In the genomic region with DNA sequence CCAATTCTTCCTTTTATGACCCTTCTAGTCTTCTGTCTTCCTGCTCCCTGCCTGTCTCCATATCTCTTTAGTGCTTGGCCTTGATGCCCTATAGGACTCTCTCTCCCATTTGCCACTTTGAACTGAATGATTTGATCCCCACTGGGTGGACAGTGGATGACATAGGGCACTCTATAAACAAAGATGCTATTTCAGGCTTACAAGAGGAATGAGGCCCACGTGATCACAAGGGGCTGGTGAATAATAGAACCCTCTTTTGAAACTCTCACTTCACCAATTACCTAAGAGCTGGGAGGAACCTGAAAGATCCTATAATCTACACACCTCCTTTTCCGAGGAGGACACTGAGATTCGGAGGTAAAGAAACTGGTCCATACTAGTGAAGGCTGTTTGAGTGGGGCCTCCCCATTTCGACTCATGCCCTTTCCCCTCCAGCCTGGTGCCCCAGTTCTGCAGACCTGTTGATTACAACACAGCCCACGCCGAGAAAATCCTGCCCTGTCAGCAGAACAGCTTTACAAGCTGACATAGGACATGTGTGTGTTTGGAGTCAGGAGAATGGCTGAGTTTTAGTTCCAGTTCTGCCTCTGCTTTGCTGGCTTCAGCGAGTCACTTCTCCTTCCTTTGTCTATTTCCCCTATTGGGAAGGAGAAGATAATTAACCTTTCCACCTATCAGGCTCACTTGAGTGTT, we compare ENCODE assay signal across 11 cellular contexts.
A peak's percentile ranks its signal among the peaks of the same experiment; 100 is the strongest.
DNase-seq lines count a peak whose midpoint lies in the region; ATAC-seq, FAIRE-seq and TF ChIP-seq lines count a peak whose summit lies in the region.
"Had no signal": no experiment of that assay in that cellular context is flagged by ENCODE, and none has a peak within 500 bp of the region (broad histone marks: within the 10 kb centered on the region; RNA-seq: fewer than 3 reads in every experiment).

No MANE protein-coding gene starts in this region.

- H3K9me3 ChIP-seq in thymus (ENCODE audit: control insufficient read depth), result peaks cover 1% of the 10 kb centered on the region

- intact Hi-C loops in dorsolateral prefrontal cortex (cut with DNase I), result loop anchor here in 1 of 2 donors (5.0 kb wide), 1 partner anchor 75 kb away; no protein-coding TSS in a partner anchor

- H3K27ac ChIP-seq in dorsolateral prefrontal cortex, result peak overlapping the region in 56 of 59 donors; percentile 15 to 85 (median 68)
- H3K27ac ChIP-seq in thymus (ENCODE audit: low read depth), result peak overlapping the region; percentile 21

- no peak for FAIRE-seq in GM19239 (lab: Jason Lieb, UNC)
- FAIRE-seq: GM18507 had no signal

- H3K27me3 ChIP-seq in dorsolateral prefrontal cortex, result no peaks in the 10 kb centered on the region
- H3K27me3 ChIP-seq in thymus (ENCODE audit: control insufficient read depth, insufficient read depth), result no peaks in the 10 kb centered on the region

- DNase-seq in NOMO-1 treated with DMSO at 0.1 percent for 48 hours (lab: John Stamatoyannopoulos, UW; ENCODE audit: unreplicated experiment), result peak; percentile 80
- DNase-seq in dorsolateral prefrontal cortex, result peak in 5 of 10 donors; percentile 32 to 47 (median 37)
- DNase-seq in mucosa of gallbladder (ENCODE audit: low spot score), result peak; percentile 71
- no peak for DNase-seq in NCI-H2029 (lab: John Stamatoyannopoulos, UW)
- DNase-seq in GM19239 (ENCODE audit: insufficient read length, low spot score), result no peak
- DNase-seq in NCI-H526 treated with DMSO at 0.1 percent for 48 hours (lab: John Stamatoyannopoulos, UW), result no peak
- DNase-seq: activated T-cell treated with anti-CD3 and anti-CD28 coated beads for 4 hours had no signal

- WGBS in thymus, result 83% methylated on average over 7 of the region's 7 CpGs

- TF ChIP-seq CTCF in dorsolateral prefrontal cortex (IDR thresholded peaks at IDR 0.05 in 54 of 56, conservative IDR thresholded peaks at IDR 0.05 in 2 of 56; ENCODE audit: low read depth in 1 of 56, partially characterized antibody in 56 of 56), result no peak

- no peaks in the 10 kb centered on the region for H3K4me1 ChIP-seq in thymus (ENCODE audit: control insufficient read depth, insufficient read depth, low read length)

- no peaks in the 10 kb centered on the region for H3K36me3 ChIP-seq in thymus (ENCODE audit: control insufficient read depth, insufficient read depth)

- H3K4me3 ChIP-seq in dorsolateral prefrontal cortex (no peak overlapping the region), thymus (ENCODE audit: low read length) (no peak overlapping the region)

- no peak for ATAC-seq in GM18520 (IDR thresholded peaks at IDR 0.05; ENCODE audit: unreplicated experiment)
- ATAC-seq: Panc1 had no signal

Comparison
In these comparisons a context has a peak if more than half of its experiments do, and no peak if none do; other contexts are left out.
1. DNase-seq: peak in NOMO-1 treated with DMSO at 0.1 percent for 48 hours (single experiment) and mucosa of gallbladder (single experiment); none in NCI-H2029 (single experiment), GM19239 (single experiment) and NCI-H526 treated with DMSO at 0.1 percent for 48 hours (single experiment).